Comparison of ENCODE assay signal across 1 cellular context in genomic region chr6:33413601-33414120, GRCh38.
TF ChIP-seq lines count a peak whose summit lies in the region.

No MANE protein-coding gene starts in this region.

TF ChIP-seq in GM12878, 131 proteins besides CTCF, POLR2A, EP300 and RAD21:
- TF ChIP-seq SMAD5 (IDR thresholded peaks at IDR 0.05; ENCODE audit: low read depth) (no peak), BRCA1 (IDR thresholded peaks at IDR 0.05; ENCODE audit: low read depth, low read length) (no peak), POLR2AphosphoS5 (IDR thresholded peaks at IDR 0.05; ENCODE audit: low read length) (0 out of 2 replicates have a peak, but pooled peaks have one; percentile 23), ZNF384 (IDR thresholded peaks at IDR 0.05; ENCODE audit: borderline replicate concordance, low read depth, low read length) (no peak), TBL1XR1 (IDR thresholded peaks at IDR 0.05; ENCODE audit: low read depth, low read length) (no peak)
